1 cellular context compared by ENCODE assay signal in genomic region chr12:75641031-75641780, GRCh38.
TF ChIP-seq lines count a peak whose summit lies in the region.

No MANE protein-coding gene starts in this region.

TF ChIP-seq in GM12878, 131 proteins besides CTCF, POLR2A, EP300 and RAD21 (continued from another document and continues in another):
- peak; percentile 76; the same call in 1 of the 2 replicates for TF ChIP-seq CREM (IDR thresholded peaks at IDR 0.05; ENCODE audit: low read depth)
- no peak for TF ChIP-seq HDAC6 (IDR thresholded peaks at IDR 0.05; ENCODE audit: unreplicated experiment)
- TF ChIP-seq ZNF274 (IDR thresholded peaks at IDR 0.05; ENCODE audit: insufficient read depth, insufficient read length) = no peak
- TF ChIP-seq ZNF622 (IDR thresholded peaks at IDR 0.05) = no peak
- TF ChIP-seq POU2F2 (IDR thresholded peaks at IDR 0.05; ENCODE audit: borderline replicate concordance, low read depth, low read length) = peak; percentile 71; the same call in 2 of the 3 replicates
- no peak for TF ChIP-seq CHD1 (IDR thresholded peaks at IDR 0.05; ENCODE audit: low read depth, low read length)
- peak; percentile 92 for TF ChIP-seq BMI1 (IDR thresholded peaks at IDR 0.05; ENCODE audit: borderline replicate concordance)
- TF ChIP-seq SUPT20H (IDR thresholded peaks at IDR 0.05; ENCODE audit: borderline replicate concordance, control insufficient read depth, low read depth, low read length) = no peak
- TF ChIP-seq ZNF207 (IDR thresholded peaks at IDR 0.05; ENCODE audit: borderline replicate concordance) = peak; percentile 73; the same call in 1 of the 2 replicates
- peak; percentile 83 for TF ChIP-seq JUNB (IDR thresholded peaks at IDR 0.05)
- TF ChIP-seq RELB (IDR thresholded peaks at IDR 0.05; ENCODE audit: low read depth) = peak; percentile 92
- TF ChIP-seq NBN (IDR thresholded peaks at IDR 0.05) = peak; percentile 82; the same call in 1 of the 2 replicates
- TF ChIP-seq ZNF592 (IDR thresholded peaks at IDR 0.05) = no peak
- peak; percentile 94 for TF ChIP-seq DPF2 (IDR thresholded peaks at IDR 0.05)
- TF ChIP-seq EGR1 (IDR thresholded peaks at IDR 0.05; ENCODE audit: borderline replicate concordance in 1 of 2, low read depth in 2 of 2, low read length in 2 of 2) = peak in 1 of 2 experiments; percentile 96; a peak in 2 of 3 replicates
- TF ChIP-seq MAX (IDR thresholded peaks at IDR 0.05; ENCODE audit: low read depth, low read length) = no peak
- no peak for TF ChIP-seq NR2C1 (IDR thresholded peaks at IDR 0.05)
- TF ChIP-seq ZNF24 (IDR thresholded peaks at IDR 0.05) = peak; percentile 58; the same call in 1 of the 2 replicates
- peak; percentile 69 for TF ChIP-seq NR2F1 (conservative IDR thresholded peaks at IDR 0.05)
- TF ChIP-seq YY1 (IDR thresholded peaks at IDR 0.05; ENCODE audit: low read depth, low read length) = peak; percentile 51; the same call in 1 of the 2 replicates
- no peak for TF ChIP-seq SIX5 (IDR thresholded peaks at IDR 0.05; ENCODE audit: low read depth, low read length, severe bottlenecking)
- no peak for TF ChIP-seq HSF1 (IDR thresholded peaks at IDR 0.05; ENCODE audit: low read depth, low read length)
- 0 out of 2 replicates have a peak, but pooled peaks have one; percentile 66 for TF ChIP-seq JUND (IDR thresholded peaks at IDR 0.05; ENCODE audit: low read depth, low read length)
- TF ChIP-seq GATAD2B (conservative IDR thresholded peaks at IDR 0.05; ENCODE audit: low read depth) = no peak; the same call in 1 of the 2 replicates
- TF ChIP-seq E4F1 (IDR thresholded peaks at IDR 0.05; ENCODE audit: borderline replicate concordance, partially characterized antibody) = no peak
- TF ChIP-seq BACH1 (IDR thresholded peaks at IDR 0.05; ENCODE audit: borderline replicate concordance) = peak; percentile 85; the same call in 1 of the 2 replicates
- peak; percentile 82 for TF ChIP-seq EED (IDR thresholded peaks at IDR 0.05; ENCODE audit: low read depth)
- TF ChIP-seq CBFB (IDR thresholded peaks at IDR 0.05; ENCODE audit: low read depth) = peak; percentile 78; the same call in 1 of the 2 replicates
- no peak for TF ChIP-seq KDM1A (IDR thresholded peaks at IDR 0.05; ENCODE audit: borderline replicate concordance)
- peak; percentile 68 for TF ChIP-seq PML (IDR thresholded peaks at IDR 0.05; ENCODE audit: low read length)
- peak; percentile 46; the same call in 1 of the 2 replicates for TF ChIP-seq ZBTB40 (IDR thresholded peaks at IDR 0.05; ENCODE audit: borderline replicate concordance)
- no peak for TF ChIP-seq RCOR1 (conservative IDR thresholded peaks at IDR 0.05; ENCODE audit: low read depth, low read length)
- TF ChIP-seq POLR2AphosphoS2 (IDR thresholded peaks at IDR 0.05; ENCODE audit: low read depth, low read length) = no peak
- TF ChIP-seq FOXM1 (IDR thresholded peaks at IDR 0.05; ENCODE audit: low read depth, low read length) = peak; percentile 96
- TF ChIP-seq ELK1 (IDR thresholded peaks at IDR 0.05; ENCODE audit: low read depth, low read length) = peak; percentile 55; the same call in 1 of the 2 replicates
- TF ChIP-seq ZNF687 (IDR thresholded peaks at IDR 0.05) = no peak
- peak; percentile 32; the same call in 1 of the 2 replicates for TF ChIP-seq MTA3 (IDR thresholded peaks at IDR 0.05; ENCODE audit: borderline replicate concordance, low read length)
- 0 out of 2 replicates have a peak, but pooled peaks have one; percentile 30 for TF ChIP-seq MEF2A (IDR thresholded peaks at IDR 0.05; ENCODE audit: insufficient read depth, low read depth, low read length)
- peak; percentile 94 for TF ChIP-seq TCF7 (IDR thresholded peaks at IDR 0.05; ENCODE audit: borderline replicate concordance)
- TF ChIP-seq TAF1 (IDR thresholded peaks at IDR 0.05; ENCODE audit: borderline replicate concordance, low read depth, low read length) = peak; percentile 24; the same call in 1 of the 2 replicates
- TF ChIP-seq ASH2L (IDR thresholded peaks at IDR 0.05; ENCODE audit: borderline replicate concordance, low read depth) = no peak
